Comparison of ENCODE assay signal across 9 cellular contexts in genomic region chr9:129697956-129698757, GRCh38. TPM values are rescaled to one million over a fixed set of nuclear protein-coding genes. Genes with fewer than 3 reads are reported as not detected.
DNase-seq lines count a peak whose midpoint lies in the region; ATAC-seq and TF ChIP-seq lines count a peak whose summit lies in the region.
"Had no signal": no experiment of that assay in that cellular context is flagged by ENCODE, and none has a peak within 500 bp of the region (broad histone marks: within the 10 kb centered on the region; RNA-seq: fewer than 3 reads in every experiment).

No MANE protein-coding gene starts in this region.

- TF ChIP-seq CTCF in chondrocyte (IDR thresholded peaks at IDR 0.05), result no peak

- no peaks in the 10 kb centered on the region for H3K27me3 ChIP-seq in mesendoderm (ENCODE audit: insufficient read depth, low read length, poor library complexity)

- peak overlapping the region; percentile 56 for H3K4ac ChIP-seq in mesendoderm (ENCODE audit: low read depth, low read length)

- H3K4me3 Mint-ChIP-seq in activated T-cell treated with anti-CD3 and anti-CD28 coated beads, Interleukin-2, amount 50 U/mL, for 24 hours, result peak overlapping the region; percentile 58
- H3K4me3 Mint-ChIP-seq in chondrocyte (ENCODE audit: unreplicated experiment), result peak overlapping the region; percentile 53
- H3K4me3 Mint-ChIP-seq: natural killer cell treated with Interleukin-12 subunit alpha and Interleukin-12 subunit beta and Interleukin-15 and Interleukin-18, amount 100 ng/mL, for 72 hours had no signal

- no peaks in the 10 kb centered on the region for H3K36me3 ChIP-seq in mesendoderm (ENCODE audit: control insufficient read depth, insufficient read depth, low read length)

- H3K56ac ChIP-seq in mesendoderm (ENCODE audit: low read length), result peak overlapping the region; percentile 92

- H2AK5ac ChIP-seq in mesendoderm (ENCODE audit: low read length), result no peak overlapping the region

- peak; percentile 45 for DNase-seq in activated T-cell treated with anti-CD3 and anti-CD28 coated beads, Interleukin-2, amount 50 U/mL, for 24 hours
- DNase-seq in activated T-cell treated with anti-CD3 and anti-CD28 coated beads for 4 hours (no peak), chondrocyte (ENCODE audit: low spot score) (no peak), mesendoderm (peak; percentile 19), ureter (ENCODE audit: low spot score) (peak; percentile 59), globus pallidus (ENCODE audit: low spot score) (no peak), SIG-M5 treated with dmso at 0.1 percent for 504 hours (lab: John Stamatoyannopoulos, UW; ENCODE audit: unreplicated experiment) (no peak)

- WGBS in mesendoderm (ENCODE audit: extremely low coverage, insufficient coverage, low lambda C conversion rate), result no CpG with 5 or more reads among the region's 26 CpGs

- no peak overlapping the region for H3K27ac ChIP-seq in mesendoderm (ENCODE audit: low read depth, low read length)

- no peak overlapping the region for H3K4me3 ChIP-seq in mesendoderm (ENCODE audit: low read length)

- no peak overlapping the region for H2BK120ac ChIP-seq in mesendoderm (ENCODE audit: low read depth, low read length)

- no peaks in the 10 kb centered on the region for H3K9me3 Mint-ChIP-seq in activated T-cell treated with anti-CD3 and anti-CD28 coated beads, Interleukin-2, amount 50 U/mL, for 24 hours
- no peaks in the 10 kb centered on the region for H3K9me3 Mint-ChIP-seq in chondrocyte (ENCODE audit: low read depth)
- H3K9me3 Mint-ChIP-seq: natural killer cell treated with Interleukin-12 subunit alpha and Interleukin-12 subunit beta and Interleukin-15 and Interleukin-18, amount 100 ng/mL, for 72 hours had no signal

- H3K4me2 ChIP-seq in mesendoderm (ENCODE audit: low read length), result peak overlapping the region; percentile 93

- no peaks in the 10 kb centered on the region for H3K79me2 ChIP-seq in mesendoderm (ENCODE audit: control insufficient read depth, insufficient read depth, low read length)

- H3K36me3 Mint-ChIP-seq in activated T-cell treated with anti-CD3 and anti-CD28 coated beads, Interleukin-2, amount 50 U/mL, for 24 hours (ENCODE audit: low read depth), result no peaks in the 10 kb centered on the region
- no peaks in the 10 kb centered on the region for H3K36me3 Mint-ChIP-seq in chondrocyte (ENCODE audit: low read depth)
- H3K36me3 Mint-ChIP-seq: natural killer cell treated with Interleukin-12 subunit alpha and Interleukin-12 subunit beta and Interleukin-15 and Interleukin-18, amount 100 ng/mL, for 72 hours had no signal

- H3K79me1 ChIP-seq in mesendoderm (ENCODE audit: low read length), result no peaks in the 10 kb centered on the region

- H3K18ac ChIP-seq in mesendoderm (ENCODE audit: low read length), result peak overlapping the region; percentile 65

- no peak overlapping the region for H2BK15ac ChIP-seq in mesendoderm (replicated peaks; ENCODE audit: low read depth)

- peak overlapping the region; percentile 56 for H4K5ac ChIP-seq in mesendoderm (ENCODE audit: low read length)

- peak overlapping the region; percentile 66 for H3K23ac ChIP-seq in mesendoderm (ENCODE audit: low read length)

- peaks cover 45% of the 10 kb centered on the region for H3K27me3 Mint-ChIP-seq in activated T-cell treated with anti-CD3 and anti-CD28 coated beads, Interleukin-2, amount 50 U/mL, for 24 hours
- no peaks in the 10 kb centered on the region for H3K27me3 Mint-ChIP-seq in chondrocyte (ENCODE audit: low read depth)

- H3K4me1 Mint-ChIP-seq in activated T-cell treated with anti-CD3 and anti-CD28 coated beads, Interleukin-2, amount 50 U/mL, for 24 hours (ENCODE audit: low read depth), result peaks cover 9% of the 10 kb centered on the region
- peaks cover 38% of the 10 kb centered on the region for H3K4me1 Mint-ChIP-seq in chondrocyte (ENCODE audit: low read depth)

- no peak for ATAC-seq in GM19467 (IDR thresholded peaks at IDR 0.05; ENCODE audit: unreplicated experiment)

- H3K4me1 ChIP-seq in mesendoderm (ENCODE audit: control insufficient read depth, low read depth, low read length), result no peaks in the 10 kb centered on the region

- no peak overlapping the region for H4K8ac ChIP-seq in mesendoderm (ENCODE audit: low read depth, low read length)

- H3K9ac ChIP-seq in mesendoderm (ENCODE audit: low read length), result peak overlapping the region; percentile 83

- H2BK5ac ChIP-seq in mesendoderm (ENCODE audit: low read length), result no peak overlapping the region

- H3K27ac Mint-ChIP-seq in activated T-cell treated with anti-CD3 and anti-CD28 coated beads, Interleukin-2, amount 50 U/mL, for 24 hours, result peak overlapping the region; percentile 80
- H3K27ac Mint-ChIP-seq in chondrocyte (ENCODE audit: unreplicated experiment), result no peak overlapping the region
- H3K27ac Mint-ChIP-seq: natural killer cell treated with Interleukin-12 subunit alpha and Interleukin-12 subunit beta and Interleukin-15 and Interleukin-18, amount 100 ng/mL, for 72 hours had no signal

RNA-seq across cellular contexts. Expression of gene PRRX2, which starts 32.7 kb away (rescaled TPM):
- 4.9 to 5.7 TPM (median 5.0 TPM) in 3 replicates for total RNA-seq in chondrocyte
- polyA plus RNA-seq in mesendoderm (2013, experiment 1 of 2), result 5.4 TPM
- 5.1 TPM for polyA plus RNA-seq in mesendoderm (2013, experiment 2 of 2)
- total RNA-seq in ureter, result 6.5 TPM
- total RNA-seq: natural killer cell treated with Interleukin-12 subunit alpha and Interleukin-12 subunit beta and Interleukin-15 and Interleukin-18, amount 100 ng/mL, for 72 hours had no signal

RNA-seq across cellular contexts. Expression of gene PTGES, which starts 54.7 kb away (rescaled TPM):
- total RNA-seq in chondrocyte (0.95 to 3.3 TPM (median 1.3 TPM) in 3 replicates), ureter (67.9 TPM)
- polyA plus RNA-seq in mesendoderm (2013, experiment 1 of 2), result 1.2 TPM
- 1.0 TPM for polyA plus RNA-seq in mesendoderm (2013, experiment 2 of 2)
- total RNA-seq: natural killer cell treated with Interleukin-12 subunit alpha and Interleukin-12 subunit beta and Interleukin-15 and Interleukin-18, amount 100 ng/mL, for 72 hours had no signal

RNA-seq across cellular contexts. Expression of gene ASB6, which starts 56.2 kb away (rescaled TPM):
- total RNA-seq in chondrocyte (17.4 to 18.1 TPM (median 17.7 TPM) in 3 replicates), ureter (18.8 TPM)
- 11.8 TPM for polyA plus RNA-seq in mesendoderm (2013, experiment 1 of 2)
- polyA plus RNA-seq in mesendoderm (2013, experiment 2 of 2), result 11.2 TPM

Comparison
In these comparisons a context has a peak if more than half of its experiments do, and no peak if none do; other contexts are left out.
1. DNase-seq: peak in activated T-cell treated with anti-CD3 and anti-CD28 coated beads, Interleukin-2, amount 50 U/mL, for 24 hours (single experiment), mesendoderm (single experiment) and ureter (single experiment); none in activated T-cell treated with anti-CD3 and anti-CD28 coated beads for 4 hours (single experiment), chondrocyte (single experiment), globus pallidus (single experiment) and SIG-M5 treated with dmso at 0.1 percent for 504 hours (single experiment).
2. RNA of gene PTGES, which starts 54.7 kb away (total RNA-seq): 67.9 TPM in ureter (single experiment); 0.95 to 3.3 TPM in chondrocyte; every median in the first group is over 10 times any median in the second.